In genomic region chr20:37275125-37275524, GRCh38 we compare ENCODE assay signal across 19 cellular contexts. TPM values are rescaled to one million over a fixed set of nuclear protein-coding genes. Genes with fewer than 3 reads are reported as not detected.
A peak's percentile ranks its signal among the peaks of the same experiment; 100 is the strongest.
DNase-seq lines count a peak whose midpoint lies in the region; ATAC-seq and TF ChIP-seq lines count a peak whose summit lies in the region.
"Had no signal": no experiment of that assay in that cellular context is flagged by ENCODE, and none has a peak within 500 bp of the region (broad histone marks: within the 10 kb centered on the region; RNA-seq: fewer than 3 reads in every experiment).

No MANE protein-coding gene starts in this region.

- no peaks in the 10 kb centered on the region for H3K79me2 ChIP-seq in MM.1S (ENCODE audit: low read length)

- H3K27me3 Mint-ChIP-seq in activated CD8-positive, alpha-beta T cell treated with anti-CD3 and anti-CD28 coated beads, Interleukin-2, amount 10 ng/mL, durations not matched to agents 7 days and 5 days (ENCODE audit: low read depth): peaks cover 2% of the 10 kb centered on the region
- peaks cover 0 to 5% of the 10 kb centered on the region in 2 donors for H3K27me3 Mint-ChIP-seq in natural killer cell (ENCODE audit: low read depth in 2 of 2)

- H3K4me2 ChIP-seq in BLaER1: peak overlapping the region; percentile 51
- 0 out of 2 replicates have a peak overlapping the region, but pooled peaks have one; percentile 7 for H3K4me2 ChIP-seq in MM.1S (ENCODE audit: low read depth, low read length)

- no peaks in the 10 kb centered on the region for H3K27me3 ChIP-seq in BLaER1
- no peaks in the 10 kb centered on the region for H3K27me3 ChIP-seq in MM.1S (replicated peaks; ENCODE audit: insufficient read depth, low read length)
- no peaks in the 10 kb centered on the region for H3K27me3 ChIP-seq in liver (ENCODE audit: control insufficient read depth in 4 of 4, insufficient read depth in 4 of 4, low read length in 3 of 4)

- ATAC-seq in activated CD8-positive, alpha-beta T cell treated with anti-CD3 and anti-CD28 coated beads, Interleukin-2, amount 10 ng/mL, durations not matched to agents 7 days and 5 days: no peak
- ATAC-seq in natural killer cell: no peak
- ATAC-seq: activated naive CD4-positive, alpha-beta T cell treated with anti-CD3 and anti-CD28 coated beads, Interleukin-2, amount 50 U/mL, for 72 hours; T-cell had no signal

- 40% methylated on average over 3 of the region's 3 CpGs for WGBS in liver

- H3K36me3 ChIP-seq in BLaER1 (no peaks in the 10 kb centered on the region), MM.1S (replicated peaks; ENCODE audit: insufficient read depth, low read length) (no peaks in the 10 kb centered on the region), liver (ENCODE audit: control insufficient read depth in 4 of 4, insufficient read depth in 3 of 4, low read depth in 1 of 4, low read length in 3 of 4) (no peaks in the 10 kb centered on the region)
- H3K36me3 ChIP-seq: left ventricle myocardium inferior had no signal

- H3K4me1 ChIP-seq in BLaER1 (peaks cover 38% of the 10 kb centered on the region), MM.1S (ENCODE audit: low read length) (peaks cover 16% of the 10 kb centered on the region), liver (ENCODE audit: control insufficient read depth in 4 of 4, insufficient read depth in 4 of 4, low read length in 3 of 4) (peaks cover 4 to 14% (median 5%) of the 10 kb centered on the region in 4 donors)

- H3K9ac ChIP-seq in BLaER1 (no peak overlapping the region), MM.1S (ENCODE audit: low read length) (no peak overlapping the region), liver (ENCODE audit: low read depth in 1 of 2, low read length in 2 of 2) (no peak overlapping the region)

- POLR2A ChIA-PET in activated CD8-positive, alpha-beta T cell treated with anti-CD3 and anti-CD28 coated beads, Interleukin-2, amount 10 ng/mL, durations not matched to agents 7 days and 5 days (lab: Charles Lee): no interaction called here

- H3K9me3 ChIP-seq in BLaER1: no peaks in the 10 kb centered on the region
- no peaks in the 10 kb centered on the region for H3K9me3 ChIP-seq in MM.1S (replicated peaks; ENCODE audit: insufficient read depth, low read length)
- H3K9me3 ChIP-seq in liver (ENCODE audit: control insufficient read depth in 4 of 4, low read length in 3 of 4): no peaks in the 10 kb centered on the region
- H3K9me3 ChIP-seq: left ventricle myocardium inferior had no signal

- H3K9me2 ChIP-seq in MM.1S (replicated peaks; ENCODE audit: insufficient read depth, low read length): no peaks in the 10 kb centered on the region

- peak in 1 of 2 donors; percentile 11 for TF ChIP-seq RAD21 in liver (IDR thresholded peaks at IDR 0.05)

- no peak overlapping the region for H3K27ac Mint-ChIP-seq in activated CD8-positive, alpha-beta T cell treated with anti-CD3 and anti-CD28 coated beads, Interleukin-2, amount 10 ng/mL, durations not matched to agents 7 days and 5 days
- no peak overlapping the region for H3K27ac Mint-ChIP-seq in natural killer cell
- H3K27ac Mint-ChIP-seq: activated naive CD4-positive, alpha-beta T cell treated with anti-CD3 and anti-CD28 coated beads, Interleukin-2, amount 50 U/mL, for 72 hours; nephron progenitor cell; T-cell had no signal

- H4K20me1 ChIP-seq in BLaER1 (no peaks in the 10 kb centered on the region), MM.1S (ENCODE audit: insufficient read depth, low read length) (no peaks in the 10 kb centered on the region)

- H3K9me3 Mint-ChIP-seq in activated CD8-positive, alpha-beta T cell treated with anti-CD3 and anti-CD28 coated beads, Interleukin-2, amount 10 ng/mL, durations not matched to agents 7 days and 5 days (ENCODE audit: insufficient read depth): no peaks in the 10 kb centered on the region
- no peaks in the 10 kb centered on the region for H3K9me3 Mint-ChIP-seq in natural killer cell
- H3K9me3 Mint-ChIP-seq: activated naive CD4-positive, alpha-beta T cell treated with anti-CD3 and anti-CD28 coated beads, Interleukin-2, amount 50 U/mL, for 72 hours; nephron progenitor cell; T-cell had no signal

- DNase-seq in MM.1S (no peak), SKM-1 (lab: John Stamatoyannopoulos, UW; ENCODE audit: unreplicated experiment) (peak; percentile 45), NCI-H2196 (lab: John Stamatoyannopoulos, UW; ENCODE audit: unreplicated experiment) (no peak), natural killer cell (no peak), T-helper 9 cell (no peak)
- no peak for DNase-seq in activated CD8-positive, alpha-beta T cell treated with anti-CD3 and anti-CD28 coated beads, Interleukin-2, amount 10 ng/mL, durations not matched to agents 7 days and 5 days
- DNase-seq: activated CD4-positive, alpha-beta T cell treated with anti-CD3 and anti-CD28 coated beads for 1 hour; Caco-2; effector memory CD4-positive, alpha-beta T cell; left ventricle myocardium inferior; NCI-H2107; nephron progenitor cell; stimulated activated CD4-positive, alpha-beta T cell treated with anti-CD3 and anti-CD28 coated beads, Interleukin-4, amount 100 ng/mL, for 4 hours; T-cell; trophoblast cell had no signal

- H3K4me3 Mint-ChIP-seq in activated CD8-positive, alpha-beta T cell treated with anti-CD3 and anti-CD28 coated beads, Interleukin-2, amount 10 ng/mL, durations not matched to agents 7 days and 5 days: no peak overlapping the region
- no peak overlapping the region for H3K4me3 Mint-ChIP-seq in natural killer cell
- H3K4me3 Mint-ChIP-seq: nephron progenitor cell, T-cell had no signal

- intact Hi-C loops in natural killer cell (cut with micrococcal nuclease): no loop called here

- CTCF ChIA-PET in activated CD8-positive, alpha-beta T cell treated with anti-CD3 and anti-CD28 coated beads, Interleukin-2, amount 10 ng/mL, durations not matched to agents 7 days and 5 days (lab: Charles Lee): interaction anchor here (1.1 to 1.2 kb wide), 2 partner anchors 10 to 258 kb away, joined by 3 to 5 read pairs; no protein-coding TSS in a partner anchor

- H3K4me3 ChIP-seq in BLaER1 (no peak overlapping the region), MM.1S (ENCODE audit: low read length) (no peak overlapping the region), liver (ENCODE audit: low read depth in 1 of 3, low read length in 3 of 3) (no peak overlapping the region)
- H3K4me3 ChIP-seq: left ventricle myocardium inferior had no signal

- peaks cover 9% of the 10 kb centered on the region for H3K4me1 Mint-ChIP-seq in activated CD8-positive, alpha-beta T cell treated with anti-CD3 and anti-CD28 coated beads, Interleukin-2, amount 10 ng/mL, durations not matched to agents 7 days and 5 days (ENCODE audit: low read depth)
- peaks cover 8 to 10% of the 10 kb centered on the region in 2 donors for H3K4me1 Mint-ChIP-seq in natural killer cell

- no peaks in the 10 kb centered on the region for H3F3A ChIP-seq in MM.1S (ENCODE audit: insufficient read depth, low read length)

- no peak for TF ChIP-seq CTCF in MM.1S (IDR thresholded peaks at IDR 0.05; ENCODE audit: low read length)
- no peak for TF ChIP-seq CTCF in liver (IDR thresholded peaks at IDR 0.05; ENCODE audit: low read depth, low read length, missing input control)
- no peak for TF ChIP-seq CTCF in natural killer cell (IDR thresholded peaks at IDR 0.05)

- H3K27ac ChIP-seq in BLaER1 (0 out of 2 replicates have a peak overlapping the region, but pooled peaks have one; percentile 28), MM.1S (ENCODE audit: low read length) (no peak overlapping the region), liver (ENCODE audit: low read depth in 1 of 2, low read length in 2 of 2) (peak overlapping the region in 1 of 2 donors; percentile 24)
- H3K27ac ChIP-seq: left ventricle myocardium inferior had no signal

- H3K36me3 Mint-ChIP-seq in activated CD8-positive, alpha-beta T cell treated with anti-CD3 and anti-CD28 coated beads, Interleukin-2, amount 10 ng/mL, durations not matched to agents 7 days and 5 days (ENCODE audit: low read depth): no peaks in the 10 kb centered on the region
- H3K36me3 Mint-ChIP-seq in natural killer cell: no peaks in the 10 kb centered on the region
- H3K36me3 Mint-ChIP-seq: activated naive CD4-positive, alpha-beta T cell treated with anti-CD3 and anti-CD28 coated beads, Interleukin-2, amount 50 U/mL, for 72 hours; T-cell had no signal

- H2AFZ ChIP-seq in MM.1S (ENCODE audit: low read length): no peak overlapping the region

TF ChIP-seq in liver, 16 proteins besides CTCF, POLR2A, EP300 and RAD21 (continues in another document):
- TF ChIP-seq RXRA (IDR thresholded peaks at IDR 0.05) (no peak), FOXA2 (IDR thresholded peaks at IDR 0.05) (no peak), JUND (IDR thresholded peaks at IDR 0.05) (no peak), MAX (IDR thresholded peaks at IDR 0.05) (no peak)
- TF ChIP-seq, protein P1, sequence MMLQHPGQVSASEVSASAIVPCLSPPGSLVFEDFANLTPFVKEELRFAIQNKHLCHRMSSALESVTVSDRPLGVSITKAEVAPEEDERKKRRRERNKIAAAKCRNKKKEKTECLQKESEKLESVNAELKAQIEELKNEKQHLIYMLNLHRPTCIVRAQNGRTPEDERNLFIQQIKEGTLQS (IDR thresholded peaks at IDR 0.05): no peak

RNA-seq across cellular contexts. Expression of gene GHRH, which starts 13.5 kb away (rescaled TPM):
- total RNA-seq in liver (not detected), natural killer cell (not detected)
- polyA plus RNA-seq in liver: not detected
- total RNA-seq in activated CD8-positive, alpha-beta T cell treated with anti-CD3 and anti-CD28 coated beads, Interleukin-2, amount 10 ng/mL, durations not matched to agents 7 days and 5 days: not detected
- total RNA-seq: activated naive CD4-positive, alpha-beta T cell treated with anti-CD3 and anti-CD28 coated beads, Interleukin-2, amount 50 U/mL, for 72 hours; Caco-2; LHCN-M2; T-cell had no signal

RNA-seq across cellular contexts. Expression of gene MANBAL, which starts 14.3 kb away (rescaled TPM):
- 10 to 100 TPM in 1 of 2 donors, 1 to 10 TPM in 1; 10.0 to 10.8 TPM for total RNA-seq in liver
- 10 to 100 TPM; 15.1 to 23.2 TPM for polyA plus RNA-seq in liver
- 10 to 100 TPM; 10.1 to 10.9 TPM for total RNA-seq in activated CD8-positive, alpha-beta T cell treated with anti-CD3 and anti-CD28 coated beads, Interleukin-2, amount 10 ng/mL, durations not matched to agents 7 days and 5 days
- total RNA-seq in natural killer cell: 1 to 10 TPM; 5.1 to 7.9 (median 6.4) TPM
